ENCODE assay signal across 12 cellular contexts in the genomic region with DNA sequence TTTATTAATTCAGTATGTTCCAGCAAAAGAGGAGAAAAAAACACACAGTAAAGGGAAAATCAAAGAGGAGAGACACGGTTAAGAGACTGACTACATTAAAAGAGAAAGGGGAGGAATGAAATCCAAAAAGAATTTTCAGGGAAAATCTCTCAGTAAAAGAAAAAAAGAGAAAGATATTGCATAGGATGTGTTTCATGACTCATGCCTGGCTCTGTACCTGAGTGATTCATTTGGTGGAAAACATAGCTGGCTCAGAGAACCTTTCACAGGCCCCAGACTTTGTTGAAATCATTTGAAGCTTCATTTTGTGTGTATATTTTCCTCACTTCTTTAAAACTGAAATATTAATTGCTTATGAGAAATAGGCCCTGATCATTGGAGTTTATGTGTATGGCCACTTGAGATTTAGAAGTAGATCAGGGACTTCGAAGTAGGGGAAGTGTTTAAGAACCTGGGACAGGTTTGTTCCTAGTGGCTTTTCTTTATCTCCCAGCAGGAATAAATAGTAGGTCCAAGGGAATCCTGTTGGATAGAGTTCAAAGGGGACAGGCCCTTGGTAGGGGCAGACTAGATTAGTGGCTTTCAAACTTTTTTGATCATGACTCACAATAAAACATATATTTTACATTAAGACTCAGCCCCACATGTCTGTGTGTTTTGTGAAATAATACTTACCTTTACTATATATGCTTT.
A peak's percentile ranks its signal among the peaks of the same experiment; 100 is the strongest.
DNase-seq lines count a peak whose midpoint lies in the region; ATAC-seq, FAIRE-seq and TF ChIP-seq lines count a peak whose summit lies in the region.
"Had no signal": no experiment of that assay in that cellular context is flagged by ENCODE, and none has a peak within 500 bp of the region (broad histone marks: within the 10 kb centered on the region; RNA-seq: fewer than 3 reads in every experiment).

No MANE protein-coding gene starts in this region.

- no peak overlapping the region for H3K14ac ChIP-seq in mesenchymal stem cell (ENCODE audit: low read length in 2 of 2)

- TF ChIP-seq POLR2A in sigmoid colon (IDR thresholded peaks at IDR 0.05): no peak

- peak overlapping the region; percentile 43 for H3K9ac ChIP-seq in mesenchymal stem cell (ENCODE audit: low read length)

- WGBS in mesenchymal stem cell: 91% methylated on average over 2 of the region's 2 CpGs
- whole genome bisulfite sequencing in sigmoid colon, 2 donors: 64 to 79% methylated on average over 2 of the region's 2 CpGs

- no peak overlapping the region for H2BK120ac ChIP-seq in mesenchymal stem cell (ENCODE audit: low read depth, low read length)

- TF ChIP-seq CTCF in bronchial epithelial cell (IDR thresholded peaks at IDR 0.05; ENCODE audit: insufficient read depth, low read length, severe bottlenecking) (no peak), sigmoid colon (IDR thresholded peaks at IDR 0.05) (no peak)

- peak; percentile 57 for DNase-seq in AG08395 (ENCODE audit: low spot score)
- peak; percentile 76 for DNase-seq in HPDE6-E6E7 (ENCODE audit: extremely low spot score)
- peak; percentile 87 for DNase-seq in bronchial epithelial cell (ENCODE audit: low read depth)
- peak; percentile 22 for DNase-seq in mesenchymal stem cell
- DNase-seq in sigmoid colon: no peak
- no peak for DNase-seq in RPMI8226
- no peak for DNase-seq in NCI-H1417 treated with DMSO at 0.1 percent for 48 hours (lab: John Stamatoyannopoulos, UW)
- DNase-seq: anterior cingulate cortex, NCI-H1930, T-helper 9 cell, upper lobe of left lung had no signal

- no peak overlapping the region for H2BK12ac ChIP-seq in mesenchymal stem cell (ENCODE audit: low read length in 2 of 2)

- no peak overlapping the region for H2AFZ ChIP-seq in mesenchymal stem cell (ENCODE audit: low read depth, low read length)

- no peak overlapping the region for H2BK5ac ChIP-seq in mesenchymal stem cell (ENCODE audit: low read depth, low read length, poor library complexity, severe bottlenecking)

- no peak overlapping the region for H2BK15ac ChIP-seq in mesenchymal stem cell (ENCODE audit: low read depth, poor library complexity, severe bottlenecking)

- H2AK5ac ChIP-seq in mesenchymal stem cell (ENCODE audit: low read length, severe bottlenecking): no peak overlapping the region

- H4K91ac ChIP-seq in mesenchymal stem cell (ENCODE audit: low read length): no peak overlapping the region

- no peak overlapping the region for H3K18ac ChIP-seq in mesenchymal stem cell (ENCODE audit: low read depth in 1 of 2, low read length in 2 of 2)

- no peak overlapping the region for H4K8ac ChIP-seq in mesenchymal stem cell (ENCODE audit: low read length)

- no peak for TF ChIP-seq EP300 in sigmoid colon (IDR thresholded peaks at IDR 0.05)

- intact Hi-C loops in sigmoid colon (cut with DNase I): no loop called here

- H3K9me3 ChIP-seq in mesenchymal stem cell (ENCODE audit: control insufficient read depth, low read length): no peaks in the 10 kb centered on the region
- H3K9me3 ChIP-seq in sigmoid colon: no peaks in the 10 kb centered on the region
- H3K9me3 ChIP-seq: upper lobe of left lung had no signal

- H3K27ac ChIP-seq in mesenchymal stem cell (ENCODE audit: low read length, poor library complexity, severe bottlenecking) (no peak overlapping the region), sigmoid colon (peak overlapping the region in 1 of 4 donors; percentile 45)
- H3K27ac ChIP-seq: upper lobe of left lung had no signal

- H3K4ac ChIP-seq in mesenchymal stem cell (ENCODE audit: low read depth in 1 of 2, low read length in 2 of 2): no peak overlapping the region

- ATAC-seq in GM19023 (IDR thresholded peaks at IDR 0.05; ENCODE audit: unreplicated experiment): no peak

- no peak overlapping the region for H3K23ac ChIP-seq in mesenchymal stem cell (ENCODE audit: low read length in 2 of 2)

- FAIRE-seq in bronchial epithelial cell (lab: Jason Lieb, UNC): no peak

- no peak overlapping the region for H3K4me2 ChIP-seq in mesenchymal stem cell (ENCODE audit: low read length, poor library complexity, severe bottlenecking)

- H3K4me3 ChIP-seq in bronchial epithelial cell (ENCODE audit: low read depth, low read length) (no peak overlapping the region), mesenchymal stem cell (ENCODE audit: insufficient read depth in 1 of 2, low read depth in 1 of 2, low read length in 2 of 2) (no peak overlapping the region), sigmoid colon (no peak overlapping the region)
- H3K4me3 ChIP-seq: upper lobe of left lung had no signal

- no peaks in the 10 kb centered on the region for H3K79me1 ChIP-seq in mesenchymal stem cell (replicated peaks; ENCODE audit: low read length, poor library complexity, severe bottlenecking)

- no peaks in the 10 kb centered on the region for H3K4me1 ChIP-seq in mesenchymal stem cell (ENCODE audit: control insufficient read depth, insufficient read depth, low read depth, low read length)
- H3K4me1 ChIP-seq in sigmoid colon: peaks cover 0 to 20% (median 12%) of the 10 kb centered on the region in 4 donors

- H3K27me3 ChIP-seq in bronchial epithelial cell (ENCODE audit: control insufficient read depth, insufficient read depth, low read length): no peaks in the 10 kb centered on the region
- no peaks in the 10 kb centered on the region for H3K27me3 ChIP-seq in mesenchymal stem cell (ENCODE audit: control insufficient read depth in 1 of 2, insufficient read depth in 1 of 2, low read length in 2 of 2)
- no peaks in the 10 kb centered on the region for H3K27me3 ChIP-seq in sigmoid colon
- H3K27me3 ChIP-seq: upper lobe of left lung had no signal

- H3K36me3 ChIP-seq in bronchial epithelial cell (ENCODE audit: control insufficient read depth, insufficient read depth, low read length) (no peaks in the 10 kb centered on the region), mesenchymal stem cell (ENCODE audit: control insufficient read depth in 1 of 2, insufficient read depth in 2 of 2, low read depth in 1 of 2, low read length in 2 of 2) (no peaks in the 10 kb centered on the region), sigmoid colon (no peaks in the 10 kb centered on the region)
- H3K36me3 ChIP-seq: upper lobe of left lung had no signal

Comparison
In these comparisons a context has a peak if more than half of its experiments do, and no peak if none do; other contexts are left out.
1. DNase-seq: peak in AG08395 (single experiment), HPDE6-E6E7 (single experiment), bronchial epithelial cell (single experiment) and mesenchymal stem cell (single experiment); none in sigmoid colon (single experiment), RPMI8226 (single experiment) and NCI-H1417 treated with DMSO at 0.1 percent for 48 hours (single experiment).